ENCODE assay signal across 1 cellular context in the genomic region with DNA sequence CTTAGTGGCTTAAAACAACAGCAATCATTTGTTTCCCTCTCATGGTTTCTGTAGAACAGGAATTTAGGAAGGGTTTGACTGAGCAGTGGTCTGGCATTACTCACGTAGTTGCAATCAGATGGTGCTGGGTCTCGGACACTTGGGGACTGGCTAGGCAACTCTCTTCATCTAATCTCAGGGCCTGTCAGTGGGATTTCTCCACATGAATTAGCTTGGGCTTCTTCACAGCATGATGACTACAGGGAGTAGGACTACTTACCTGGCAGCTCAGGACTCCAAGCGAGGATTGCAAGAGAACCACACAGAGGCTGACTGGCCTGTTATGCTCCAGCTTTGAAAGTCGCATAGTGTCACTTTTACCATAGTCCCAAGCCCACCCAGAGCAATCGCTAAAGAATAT.
TF ChIP-seq lines count a peak whose summit lies in the region.

No MANE protein-coding gene starts in this region.

TF ChIP-seq in SK-N-SH, 30 proteins besides CTCF, POLR2A, EP300 and RAD21 (continued from another document):
- TF ChIP-seq RCOR1 (IDR thresholded peaks at IDR 0.05; ENCODE audit: low read length) (no peak), NRF1 (IDR thresholded peaks at IDR 0.05; ENCODE audit: low read depth, low read length) (no peak), RFX5 (IDR thresholded peaks at IDR 0.05; ENCODE audit: low read length) (no peak), CHD2 (IDR thresholded peaks at IDR 0.05; ENCODE audit: low read length, partially characterized antibody) (no peak), EZH2phosphoT487 (IDR thresholded peaks at IDR 0.05; ENCODE audit: borderline replicate concordance, low read depth) (no peak), RXRA (IDR thresholded peaks at IDR 0.05; ENCODE audit: borderline replicate concordance, low read depth) (no peak), FOXM1 (IDR thresholded peaks at IDR 0.05; ENCODE audit: low read depth) (no peak), SMC3 (IDR thresholded peaks at IDR 0.05; ENCODE audit: low read depth, low read length) (no peak), GABPA (IDR thresholded peaks at IDR 0.05; ENCODE audit: low read depth) (no peak)
- TF ChIP-seq, protein P1, sequence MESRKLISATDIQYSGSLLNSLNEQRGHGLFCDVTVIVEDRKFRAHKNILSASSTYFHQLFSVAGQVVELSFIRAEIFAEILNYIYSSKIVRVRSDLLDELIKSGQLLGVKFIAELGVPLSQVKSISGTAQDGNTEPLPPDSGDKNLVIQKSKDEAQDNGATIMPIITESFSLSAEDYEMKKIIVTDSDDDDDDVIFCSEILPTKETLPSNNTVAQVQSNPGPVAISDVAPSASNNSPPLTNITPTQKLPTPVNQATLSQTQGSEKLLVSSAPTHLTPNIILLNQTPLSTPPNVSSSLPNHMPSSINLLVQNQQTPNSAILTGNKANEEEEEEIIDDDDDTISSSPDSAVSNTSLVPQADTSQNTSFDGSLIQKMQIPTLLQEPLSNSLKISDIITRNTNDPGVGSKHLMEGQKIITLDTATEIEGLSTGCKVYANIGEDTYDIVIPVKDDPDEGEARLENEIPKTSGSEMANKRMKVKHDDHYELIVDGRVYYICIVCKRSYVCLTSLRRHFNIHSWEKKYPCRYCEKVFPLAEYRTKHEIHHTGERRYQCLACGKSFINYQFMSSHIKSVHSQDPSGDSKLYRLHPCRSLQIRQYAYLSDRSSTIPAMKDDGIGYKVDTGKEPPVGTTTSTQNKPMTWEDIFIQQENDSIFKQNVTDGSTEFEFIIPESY (IDR thresholded peaks at IDR 0.05; ENCODE audit: borderline replicate concordance, low read depth): no peak
- TF ChIP-seq, protein P2, sequence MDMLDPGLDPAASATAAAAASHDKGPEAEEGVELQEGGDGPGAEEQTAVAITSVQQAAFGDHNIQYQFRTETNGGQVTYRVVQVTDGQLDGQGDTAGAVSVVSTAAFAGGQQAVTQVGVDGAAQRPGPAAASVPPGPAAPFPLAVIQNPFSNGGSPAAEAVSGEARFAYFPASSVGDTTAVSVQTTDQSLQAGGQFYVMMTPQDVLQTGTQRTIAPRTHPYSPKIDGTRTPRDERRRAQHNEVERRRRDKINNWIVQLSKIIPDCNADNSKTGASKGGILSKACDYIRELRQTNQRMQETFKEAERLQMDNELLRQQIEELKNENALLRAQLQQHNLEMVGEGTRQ (IDR thresholded peaks at IDR 0.05; ENCODE audit: borderline replicate concordance, low read depth, low read length): no peak
- TF ChIP-seq, protein P3, sequence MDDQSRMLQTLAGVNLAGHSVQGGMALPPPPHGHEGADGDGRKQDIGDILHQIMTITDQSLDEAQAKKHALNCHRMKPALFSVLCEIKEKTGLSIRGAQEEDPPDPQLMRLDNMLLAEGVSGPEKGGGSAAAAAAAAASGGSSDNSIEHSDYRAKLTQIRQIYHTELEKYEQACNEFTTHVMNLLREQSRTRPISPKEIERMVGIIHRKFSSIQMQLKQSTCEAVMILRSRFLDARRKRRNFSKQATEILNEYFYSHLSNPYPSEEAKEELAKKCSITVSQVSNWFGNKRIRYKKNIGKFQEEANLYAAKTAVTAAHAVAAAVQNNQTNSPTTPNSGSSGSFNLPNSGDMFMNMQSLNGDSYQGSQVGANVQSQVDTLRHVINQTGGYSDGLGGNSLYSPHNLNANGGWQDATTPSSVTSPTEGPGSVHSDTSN (IDR thresholded peaks at IDR 0.05): no peak
- TF ChIP-seq, protein P4, sequence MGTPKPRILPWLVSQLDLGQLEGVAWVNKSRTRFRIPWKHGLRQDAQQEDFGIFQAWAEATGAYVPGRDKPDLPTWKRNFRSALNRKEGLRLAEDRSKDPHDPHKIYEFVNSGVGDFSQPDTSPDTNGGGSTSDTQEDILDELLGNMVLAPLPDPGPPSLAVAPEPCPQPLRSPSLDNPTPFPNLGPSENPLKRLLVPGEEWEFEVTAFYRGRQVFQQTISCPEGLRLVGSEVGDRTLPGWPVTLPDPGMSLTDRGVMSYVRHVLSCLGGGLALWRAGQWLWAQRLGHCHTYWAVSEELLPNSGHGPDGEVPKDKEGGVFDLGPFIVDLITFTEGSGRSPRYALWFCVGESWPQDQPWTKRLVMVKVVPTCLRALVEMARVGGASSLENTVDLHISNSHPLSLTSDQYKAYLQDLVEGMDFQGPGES (IDR thresholded peaks at IDR 0.05; ENCODE audit: low read depth, low read length): no peak
- TF ChIP-seq, protein P5, sequence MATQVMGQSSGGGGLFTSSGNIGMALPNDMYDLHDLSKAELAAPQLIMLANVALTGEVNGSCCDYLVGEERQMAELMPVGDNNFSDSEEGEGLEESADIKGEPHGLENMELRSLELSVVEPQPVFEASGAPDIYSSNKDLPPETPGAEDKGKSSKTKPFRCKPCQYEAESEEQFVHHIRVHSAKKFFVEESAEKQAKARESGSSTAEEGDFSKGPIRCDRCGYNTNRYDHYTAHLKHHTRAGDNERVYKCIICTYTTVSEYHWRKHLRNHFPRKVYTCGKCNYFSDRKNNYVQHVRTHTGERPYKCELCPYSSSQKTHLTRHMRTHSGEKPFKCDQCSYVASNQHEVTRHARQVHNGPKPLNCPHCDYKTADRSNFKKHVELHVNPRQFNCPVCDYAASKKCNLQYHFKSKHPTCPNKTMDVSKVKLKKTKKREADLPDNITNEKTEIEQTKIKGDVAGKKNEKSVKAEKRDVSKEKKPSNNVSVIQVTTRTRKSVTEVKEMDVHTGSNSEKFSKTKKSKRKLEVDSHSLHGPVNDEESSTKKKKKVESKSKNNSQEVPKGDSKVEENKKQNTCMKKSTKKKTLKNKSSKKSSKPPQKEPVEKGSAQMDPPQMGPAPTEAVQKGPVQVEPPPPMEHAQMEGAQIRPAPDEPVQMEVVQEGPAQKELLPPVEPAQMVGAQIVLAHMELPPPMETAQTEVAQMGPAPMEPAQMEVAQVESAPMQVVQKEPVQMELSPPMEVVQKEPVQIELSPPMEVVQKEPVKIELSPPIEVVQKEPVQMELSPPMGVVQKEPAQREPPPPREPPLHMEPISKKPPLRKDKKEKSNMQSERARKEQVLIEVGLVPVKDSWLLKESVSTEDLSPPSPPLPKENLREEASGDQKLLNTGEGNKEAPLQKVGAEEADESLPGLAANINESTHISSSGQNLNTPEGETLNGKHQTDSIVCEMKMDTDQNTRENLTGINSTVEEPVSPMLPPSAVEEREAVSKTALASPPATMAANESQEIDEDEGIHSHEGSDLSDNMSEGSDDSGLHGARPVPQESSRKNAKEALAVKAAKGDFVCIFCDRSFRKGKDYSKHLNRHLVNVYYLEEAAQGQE (IDR thresholded peaks at IDR 0.05; ENCODE audit: low read depth, low read length): no peak
TF ChIP-seq in SK-N-SH: peak in this region for 0.
